ENCODE assay signal across 18 cellular contexts in the genomic region with DNA sequence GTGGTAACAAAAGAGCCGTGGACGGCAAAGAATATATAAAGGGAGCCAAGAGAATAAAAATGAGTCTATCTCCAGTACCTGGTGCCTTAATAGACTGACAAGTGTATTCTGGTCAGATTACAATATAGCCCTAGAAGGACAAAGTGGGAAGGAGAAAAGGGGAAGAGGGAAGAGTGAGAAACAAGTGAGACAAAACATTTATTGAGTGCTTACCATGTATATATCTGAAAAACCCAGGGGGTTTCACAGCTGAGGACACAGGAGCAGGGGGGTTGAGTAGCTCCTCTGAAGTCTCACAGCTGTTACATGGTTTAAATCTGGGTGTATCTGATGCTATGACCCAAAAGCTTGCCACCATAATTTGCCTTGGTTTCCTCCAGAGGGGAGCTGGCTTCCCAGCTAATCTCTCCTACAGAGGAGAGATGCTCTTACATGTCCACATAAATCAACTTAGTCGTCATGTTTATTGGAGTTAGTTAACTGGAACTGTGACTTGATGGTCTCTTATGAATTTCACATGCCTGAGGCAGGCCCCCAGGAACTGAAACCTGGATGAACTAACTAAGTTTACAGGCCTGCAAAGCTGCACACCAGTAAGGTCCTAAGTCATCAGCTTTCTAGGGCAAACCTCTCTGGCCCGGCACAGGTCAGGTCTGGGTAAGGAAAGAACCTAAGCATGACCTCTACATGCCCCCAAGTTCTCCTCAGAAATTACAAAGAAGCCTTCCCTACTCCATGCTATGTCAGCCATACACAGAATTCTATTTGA. TPM values are rescaled to one million over a fixed set of nuclear protein-coding genes. Genes with fewer than 3 reads are reported as not detected.
DNase-seq lines count a peak whose midpoint lies in the region; ATAC-seq and TF ChIP-seq lines count a peak whose summit lies in the region.
"Had no signal": no experiment of that assay in that cellular context is flagged by ENCODE, and none has a peak within 500 bp of the region (broad histone marks: within the 10 kb centered on the region; RNA-seq: fewer than 3 reads in every experiment).

No MANE protein-coding gene starts in this region.

- DNase-seq in GM12865 (ENCODE audit: low read depth) (peak; percentile 57), activated B cell treated with CpG ODN at 0.5 μM for 24 hours (no peak), psoas muscle (no peak), omental fat pad (ENCODE audit: low spot score) (no peak)
- DNase-seq: activated CD4-positive, alpha-beta T cell treated with anti-CD3 and anti-CD28 coated beads for 48 hours; activated CD8-positive, alpha-beta memory T cell treated with anti-CD3 and anti-CD28 coated beads, Interleukin-2, amount 50 U/mL, for 4 hours; activated effector memory CD4-positive, alpha-beta T cell treated with anti-CD3 and anti-CD28 coated beads, Interleukin-2, amount 50 U/mL, for 16 hours; cerebellar nuclear complex; DMS 273 treated with DMSO at 0.1 percent for 48 hours; GF-D8; kidney glomerular epithelial cell; NCI-H2029 treated with DMSO at 0.1 percent for 48 hours; NCI-H524 treated with DMSO at 0.1 percent for 48 hours; right lobe of liver had no signal

- intact Hi-C loops in activated B cell treated with CpG ODN at 0.5 μM for 24 hours (cut with micrococcal nuclease), result no loop called here
- intact Hi-C loops in psoas muscle (cut with DNase I), result loop anchor here in 1 of 2 donors (5.0 kb wide), 1 partner anchor 45 kb away; no protein-coding TSS in a partner anchor

- no peaks in the 10 kb centered on the region for H3K9me3 ChIP-seq in psoas muscle
- H3K9me3 ChIP-seq: right lobe of liver had no signal

- no peak overlapping the region for H3K4me3 ChIP-seq in GM12865 (ENCODE audit: low read depth, low read length)
- no peak overlapping the region for H3K4me3 ChIP-seq in psoas muscle
- H3K4me3 ChIP-seq: right lobe of liver had no signal

- peaks cover 76% of the 10 kb centered on the region for H3K4me1 ChIP-seq in psoas muscle

- CTCF ChIA-PET in activated B cell treated with CpG ODN at 0.5 μM for 24 hours (lab: Charles Lee), result no interaction called here

- WGBS in psoas muscle, 3 donors, result 77 to 97% (median 78%) methylated on average over 4 of the region's 4 CpGs

- H3K27ac ChIP-seq in psoas muscle, result peak overlapping the region; percentile 12
- H3K27ac ChIP-seq: right lobe of liver had no signal

- H3K36me3 Mint-ChIP-seq in activated B cell treated with CpG ODN at 0.5 μM for 24 hours (ENCODE audit: low read depth), result peaks cover 8% of the 10 kb centered on the region

- H3K4me1 Mint-ChIP-seq in activated B cell treated with CpG ODN at 0.5 μM for 24 hours, result peaks cover 59% of the 10 kb centered on the region

- H3K27ac Mint-ChIP-seq in activated B cell treated with CpG ODN at 0.5 μM for 24 hours, result no peak overlapping the region

- no peaks in the 10 kb centered on the region for H3K27me3 ChIP-seq in psoas muscle (ENCODE audit: insufficient read depth in 3 of 3, low read length in 2 of 3)
- H3K27me3 ChIP-seq: right lobe of liver had no signal

- TF ChIP-seq CTCF in GM12865 (IDR thresholded peaks at IDR 0.05; ENCODE audit: insufficient read depth, low read depth, low read length, missing control alignments) (no peak), activated B cell treated with CpG ODN at 0.5 μM for 24 hours (IDR thresholded peaks at IDR 0.05) (no peak), psoas muscle (IDR thresholded peaks at IDR 0.05) (no peak), omental fat pad (IDR thresholded peaks at IDR 0.05) (no peak)

- H3K4me3 Mint-ChIP-seq in activated B cell treated with CpG ODN at 0.5 μM for 24 hours, result peak overlapping the region; percentile 2

- H3K27me3 Mint-ChIP-seq in activated B cell treated with CpG ODN at 0.5 μM for 24 hours, result no peaks in the 10 kb centered on the region

- no peaks in the 10 kb centered on the region for H3K9me3 Mint-ChIP-seq in activated B cell treated with CpG ODN at 0.5 μM for 24 hours

- POLR2A ChIA-PET in activated B cell treated with CpG ODN at 0.5 μM for 24 hours (lab: Charles Lee), result interaction anchor here (1.1 kb wide), 1 partner anchor 15 kb away, joined by 3 read pairs; a partner anchor contains a TSS

- ATAC-seq in HG02678 (IDR thresholded peaks at IDR 0.05; ENCODE audit: unreplicated experiment) (peak; percentile 40), activated B cell treated with CpG ODN at 0.5 μM for 24 hours (ENCODE audit: low read depth) (peak; percentile 45), psoas muscle (no peak), GM21515 (IDR thresholded peaks at IDR 0.05; ENCODE audit: unreplicated experiment) (no peak), GM18520 (IDR thresholded peaks at IDR 0.05; ENCODE audit: unreplicated experiment) (no peak), omental fat pad (ENCODE audit: low FRiP score) (no peak)
- ATAC-seq: Panc1, right lobe of liver had no signal

- no peaks in the 10 kb centered on the region for H3K36me3 ChIP-seq in psoas muscle (ENCODE audit: insufficient read depth in 1 of 2, low read depth in 1 of 2)
- H3K36me3 ChIP-seq: right lobe of liver had no signal

RNA-seq across cellular contexts. Expression of a gene that starts 15.5 kb away (rescaled TPM):
- total RNA-seq in activated B cell treated with CpG ODN at 0.5 μM for 24 hours (16.1 and 22.0 TPM in 2 replicates), psoas muscle (10 to 100 TPM; 37.3 to 52.9 (median 39.4) TPM), omental fat pad (10 to 100 TPM; 34.7 to 66.0 (median 38.9) TPM)
- 10 to 100 TPM; 27.1 to 50.3 (median 47.8) TPM for polyA plus RNA-seq in psoas muscle

Comparison
In these comparisons a context has a peak if more than half of its experiments do, and no peak if none do; other contexts are left out.
1. ATAC-seq: peak in HG02678 (single experiment) and activated B cell treated with CpG ODN at 0.5 μM for 24 hours (single experiment); none in psoas muscle (0 of 4), GM21515 (single experiment), GM18520 (single experiment) and omental fat pad (single experiment).